ENCODE assay signal across 8 cellular contexts in the genomic region with DNA sequence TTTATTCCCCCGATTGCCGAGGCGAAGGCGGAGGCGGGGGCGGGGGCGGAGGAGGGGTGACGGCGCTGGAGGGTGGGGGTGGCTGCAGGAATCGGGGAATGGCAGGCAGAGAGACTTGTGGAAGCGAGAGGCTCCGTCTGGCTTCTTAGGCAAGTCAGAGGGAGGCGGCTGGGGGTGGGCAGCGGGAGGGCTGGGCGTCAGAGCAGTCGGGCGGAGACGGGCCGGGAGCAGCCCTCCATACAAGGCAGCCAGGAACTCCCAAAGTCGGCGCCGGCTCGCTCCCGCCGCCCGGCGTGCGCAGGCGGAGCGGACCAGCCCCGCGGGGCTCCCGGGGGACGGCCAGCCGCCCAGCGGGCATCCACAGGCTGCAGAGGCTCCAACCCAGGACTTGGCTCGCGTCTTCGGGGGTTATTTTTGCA. TPM values are rescaled to one million over a fixed set of nuclear protein-coding genes. Genes with fewer than 3 reads are reported as not detected.
DNase-seq lines count a peak whose midpoint lies in the region; ATAC-seq and TF ChIP-seq lines count a peak whose summit lies in the region.

No MANE protein-coding gene starts in this region.

- H4K20me1 ChIP-seq in neural progenitor cell (ENCODE audit: low read depth): peaks cover 8% of the 10 kb centered on the region

- H3K27ac ChIP-seq in neural progenitor cell: no peak overlapping the region

- H2AFZ ChIP-seq in neural progenitor cell (replicated peaks): peak overlapping the region; percentile 100

- intact Hi-C loops in activated T-helper 1 cell treated with anti-CD3 and anti-CD28 coated beads, Interleukin-12 subunit alpha, Interleukin-12 subunit beta, Interleukin-2, Interleukin-4 antibody, amounts not matched to agents 30 ng/mL and 10 ng/mL and 1 ng/mL, durations not matched to agents 14 hours and 24 hours and 36 hours (cut with micrococcal nuclease): no loop called here

- H3K4me2 ChIP-seq in neural progenitor cell: peak overlapping the region; percentile 91

- H3K4me3 Mint-ChIP-seq in activated T-cell treated with anti-CD3 and anti-CD28 coated beads, Interleukin-2, amount 50 U/mL, for 24 hours: peak overlapping the region; percentile 36
- H3K4me3 Mint-ChIP-seq in activated T-helper 1 cell treated with anti-CD3 and anti-CD28 coated beads, Interleukin-12 subunit alpha, Interleukin-12 subunit beta, Interleukin-2, Interleukin-4 antibody, amounts not matched to agents 30 ng/mL and 10 ng/mL and 1 ng/mL, durations not matched to agents 14 hours and 24 hours and 36 hours: peak overlapping the region; percentile 22
- H3K4me3 Mint-ChIP-seq in neural progenitor cell: peak overlapping the region; percentile 95

- H3F3A ChIP-seq in neural progenitor cell (ENCODE audit: low read depth): peaks cover 41% of the 10 kb centered on the region

- H3K4me1 Mint-ChIP-seq in activated T-cell treated with anti-CD3 and anti-CD28 coated beads, Interleukin-2, amount 50 U/mL, for 24 hours (ENCODE audit: low read depth): peaks cover 3% of the 10 kb centered on the region
- no peaks in the 10 kb centered on the region for H3K4me1 Mint-ChIP-seq in activated T-helper 1 cell treated with anti-CD3 and anti-CD28 coated beads, Interleukin-12 subunit alpha, Interleukin-12 subunit beta, Interleukin-2, Interleukin-4 antibody, amounts not matched to agents 30 ng/mL and 10 ng/mL and 1 ng/mL, durations not matched to agents 14 hours and 24 hours and 36 hours (ENCODE audit: low read depth)
- peaks cover 30% of the 10 kb centered on the region for H3K4me1 Mint-ChIP-seq in neural progenitor cell

- no peak overlapping the region for H3K27ac Mint-ChIP-seq in activated T-cell treated with anti-CD3 and anti-CD28 coated beads, Interleukin-2, amount 50 U/mL, for 24 hours
- H3K27ac Mint-ChIP-seq in activated T-helper 1 cell treated with anti-CD3 and anti-CD28 coated beads, Interleukin-12 subunit alpha, Interleukin-12 subunit beta, Interleukin-2, Interleukin-4 antibody, amounts not matched to agents 30 ng/mL and 10 ng/mL and 1 ng/mL, durations not matched to agents 14 hours and 24 hours and 36 hours: no peak overlapping the region
- H3K27ac Mint-ChIP-seq in neural progenitor cell: peak overlapping the region; percentile 90

- peaks cover 38% of the 10 kb centered on the region for H3K27me3 Mint-ChIP-seq in activated T-cell treated with anti-CD3 and anti-CD28 coated beads, Interleukin-2, amount 50 U/mL, for 24 hours
- H3K27me3 Mint-ChIP-seq in activated T-helper 1 cell treated with anti-CD3 and anti-CD28 coated beads, Interleukin-12 subunit alpha, Interleukin-12 subunit beta, Interleukin-2, Interleukin-4 antibody, amounts not matched to agents 30 ng/mL and 10 ng/mL and 1 ng/mL, durations not matched to agents 14 hours and 24 hours and 36 hours (ENCODE audit: insufficient read depth): peaks cover 36% of the 10 kb centered on the region
- peaks cover 3% of the 10 kb centered on the region for H3K27me3 Mint-ChIP-seq in neural progenitor cell (ENCODE audit: insufficient read depth, low read depth)

- DNase-seq in activated T-cell treated with anti-CD3 and anti-CD28 coated beads, Interleukin-2, amount 50 U/mL, for 24 hours: peak; percentile 26
- DNase-seq in activated T-cell treated with anti-CD3 and anti-CD28 coated beads, Interleukin-2, amount 50 U/mL, for 1 hour: no peak
- peak; percentile 70 for DNase-seq in NCI-H2029 (lab: John Stamatoyannopoulos, UW)
- DNase-seq in activated T-helper 1 cell treated with anti-CD3 and anti-CD28 coated beads, Interleukin-12 subunit alpha, Interleukin-12 subunit beta, Interleukin-2, Interleukin-4 antibody, amounts not matched to agents 30 ng/mL and 10 ng/mL and 1 ng/mL, durations not matched to agents 14 hours and 24 hours and 36 hours (ENCODE audit: low spot score): no peak
- peak; percentile 82 for DNase-seq in glomerular visceral epithelial cell (ENCODE audit: extremely low spot score)
- peak; percentile 83 for DNase-seq in neural progenitor cell (ENCODE audit: low spot score)
- no peak for DNase-seq in activated CD4-positive, CD25-positive, alpha-beta regulatory T cell treated with anti-CD3 and anti-CD28 coated beads, Interleukin-2, amount 50 U/mL, for 72 hours

- peak overlapping the region; percentile 91 for H3K4me3 ChIP-seq in neural progenitor cell

- no peaks in the 10 kb centered on the region for H3K9me3 ChIP-seq in neural progenitor cell (ENCODE audit: low read depth)

- no peaks in the 10 kb centered on the region for H3K36me3 ChIP-seq in neural progenitor cell

- H3K9ac ChIP-seq in neural progenitor cell: no peak overlapping the region

- no peaks in the 10 kb centered on the region for H3K36me3 Mint-ChIP-seq in activated T-cell treated with anti-CD3 and anti-CD28 coated beads, Interleukin-2, amount 50 U/mL, for 24 hours (ENCODE audit: low read depth)
- H3K36me3 Mint-ChIP-seq in activated T-helper 1 cell treated with anti-CD3 and anti-CD28 coated beads, Interleukin-12 subunit alpha, Interleukin-12 subunit beta, Interleukin-2, Interleukin-4 antibody, amounts not matched to agents 30 ng/mL and 10 ng/mL and 1 ng/mL, durations not matched to agents 14 hours and 24 hours and 36 hours (ENCODE audit: low read depth): no peaks in the 10 kb centered on the region
- H3K36me3 Mint-ChIP-seq in neural progenitor cell: no peaks in the 10 kb centered on the region

- no peak for ATAC-seq in HG02763 (IDR thresholded peaks at IDR 0.05; ENCODE audit: unreplicated experiment)

- peaks cover 29% of the 10 kb centered on the region for H3K27me3 ChIP-seq in neural progenitor cell

- no peak for TF ChIP-seq CTCF in neural progenitor cell (IDR thresholded peaks at IDR 0.05)

- peaks cover 2% of the 10 kb centered on the region for H3K9me3 Mint-ChIP-seq in activated T-cell treated with anti-CD3 and anti-CD28 coated beads, Interleukin-2, amount 50 U/mL, for 24 hours
- H3K9me3 Mint-ChIP-seq in activated T-helper 1 cell treated with anti-CD3 and anti-CD28 coated beads, Interleukin-12 subunit alpha, Interleukin-12 subunit beta, Interleukin-2, Interleukin-4 antibody, amounts not matched to agents 30 ng/mL and 10 ng/mL and 1 ng/mL, durations not matched to agents 14 hours and 24 hours and 36 hours: no peaks in the 10 kb centered on the region
- no peaks in the 10 kb centered on the region for H3K9me3 Mint-ChIP-seq in neural progenitor cell

- H3K79me2 ChIP-seq in neural progenitor cell (ENCODE audit: low read depth): peaks cover 24% of the 10 kb centered on the region

- peaks cover 39% of the 10 kb centered on the region for H3K4me1 ChIP-seq in neural progenitor cell

RNA-seq across cellular contexts. Expression of a gene that starts 0.2 kb away (rescaled TPM):
- total RNA-seq in activated T-helper 1 cell treated with anti-CD3 and anti-CD28 coated beads, Interleukin-12 subunit alpha, Interleukin-12 subunit beta, Interleukin-2, Interleukin-4 antibody, amounts not matched to agents 30 ng/mL and 10 ng/mL and 1 ng/mL, durations not matched to agents 14 hours and 24 hours and 36 hours: not detected in 2 replicates
- total RNA-seq in neural progenitor cell (ENCODE audit: low replicate concordance): 1.5 and 1.8 TPM in 2 replicates

Comparison
In these comparisons a context has a peak if more than half of its experiments do, and no peak if none do; other contexts are left out.
1. DNase-seq: peak in activated T-cell treated with anti-CD3 and anti-CD28 coated beads, Interleukin-2, amount 50 U/mL, for 24 hours (single experiment), NCI-H2029 (single experiment), glomerular visceral epithelial cell (single experiment) and neural progenitor cell (single experiment); none in activated T-cell treated with anti-CD3 and anti-CD28 coated beads, Interleukin-2, amount 50 U/mL, for 1 hour (single experiment), activated T-helper 1 cell treated with anti-CD3 and anti-CD28 coated beads, Interleukin-12 subunit alpha, Interleukin-12 subunit beta, Interleukin-2, Interleukin-4 antibody, amounts not matched to agents 30 ng/mL and 10 ng/mL and 1 ng/mL, durations not matched to agents 14 hours and 24 hours and 36 hours (single experiment) and activated CD4-positive, CD25-positive, alpha-beta regulatory T cell treated with anti-CD3 and anti-CD28 coated beads, Interleukin-2, amount 50 U/mL, for 72 hours (single experiment).
2. H3K4me3 Mint-ChIP-seq: peak in every context shown above with its lines; median percentile 95 in neural progenitor cell; 36 in activated T-cell treated with anti-CD3 and anti-CD28 coated beads, Interleukin-2, amount 50 U/mL, for 24 hours; 22 in activated T-helper 1 cell treated with anti-CD3 and anti-CD28 coated beads, Interleukin-12 subunit alpha, Interleukin-12 subunit beta, Interleukin-2, Interleukin-4 antibody, amounts not matched to agents 30 ng/mL and 10 ng/mL and 1 ng/mL, durations not matched to agents 14 hours and 24 hours and 36 hours.